8 cellular contexts compared by ENCODE assay signal in the genomic region with DNA sequence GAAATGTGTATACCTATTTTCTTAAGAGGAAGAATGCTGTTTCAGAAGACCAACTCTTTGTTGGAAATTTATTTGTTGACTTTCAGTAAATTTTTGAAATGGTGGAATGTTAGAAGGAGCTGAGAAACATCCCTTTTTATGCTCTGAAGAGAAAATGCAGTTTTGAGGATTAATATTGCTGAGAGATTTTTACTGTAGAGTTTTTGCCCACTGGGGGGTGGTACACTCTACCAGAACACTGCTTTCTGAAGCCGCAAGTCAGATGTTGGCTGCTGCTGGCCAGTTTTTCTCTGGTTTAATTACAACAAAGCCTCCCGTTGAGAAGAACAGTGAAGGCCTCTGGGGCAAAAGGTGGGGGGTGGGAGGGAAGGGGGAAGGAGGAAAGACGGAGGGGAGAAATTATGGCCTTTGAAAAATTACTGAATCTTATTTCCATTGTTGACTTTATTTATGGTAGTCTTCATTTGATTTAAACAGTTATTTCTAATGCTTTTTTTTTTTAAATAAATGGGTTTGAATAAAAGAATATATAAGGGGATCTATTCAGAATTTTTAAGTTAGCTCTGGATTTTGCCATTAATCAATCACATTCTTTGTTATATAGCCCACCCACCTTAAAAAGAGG. TPM values are rescaled to one million over a fixed set of nuclear protein-coding genes. Genes with fewer than 3 reads are reported as not detected.
DNase-seq lines count a peak whose midpoint lies in the region; ATAC-seq and TF ChIP-seq lines count a peak whose summit lies in the region.

No MANE protein-coding gene starts in this region.

- H3K4me3 Mint-ChIP-seq in stimulated activated effector memory CD8-positive, alpha-beta T cell treated with anti-CD3 and anti-CD28 coated beads, Interleukin-12 subunit alpha, Interleukin-12 subunit beta, amount 100 ng/mL, for 72 hours: no peak overlapping the region

- no peaks in the 10 kb centered on the region for H3K27me3 ChIP-seq in muscle layer of duodenum (ENCODE audit: low read depth, low read length)

- peak; percentile 70 for DNase-seq in GM12865 (ENCODE audit: low read depth)
- peak; percentile 56 for DNase-seq in NCI-H2227 treated with DMSO at 0.1 percent for 48 hours (lab: John Stamatoyannopoulos, UW)
- DNase-seq in dermis blood vessel endothelial cell: peak; percentile 57
- DNase-seq in activated CD4-positive, alpha-beta T cell treated with anti-CD3 and anti-CD28 coated beads, Interleukin-2, amount 50 U/mL, for 48 hours: no peak
- no peak for DNase-seq in stimulated activated effector memory CD8-positive, alpha-beta T cell treated with anti-CD3 and anti-CD28 coated beads, Interleukin-12 subunit alpha, Interleukin-12 subunit beta, amount 100 ng/mL, for 72 hours (ENCODE audit: low spot score in 2 of 2)

- H3K9me3 ChIP-seq in muscle layer of duodenum (ENCODE audit: control insufficient read depth in 1 of 2, low read length in 2 of 2): no peaks in the 10 kb centered on the region

- peaks cover 0 to 4% of the 10 kb centered on the region in 2 donors for H3K4me1 ChIP-seq in muscle layer of duodenum (ENCODE audit: control insufficient read depth in 1 of 2, insufficient read depth in 2 of 2, low read length in 2 of 2)

- no peaks in the 10 kb centered on the region for H3K36me3 Mint-ChIP-seq in stimulated activated effector memory CD8-positive, alpha-beta T cell treated with anti-CD3 and anti-CD28 coated beads, Interleukin-12 subunit alpha, Interleukin-12 subunit beta, amount 100 ng/mL, for 72 hours

- no peaks in the 10 kb centered on the region for H3K9me3 Mint-ChIP-seq in stimulated activated effector memory CD8-positive, alpha-beta T cell treated with anti-CD3 and anti-CD28 coated beads, Interleukin-12 subunit alpha, Interleukin-12 subunit beta, amount 100 ng/mL, for 72 hours

- TF ChIP-seq CTCF in GM12865 (IDR thresholded peaks at IDR 0.05; ENCODE audit: insufficient read depth, low read depth, low read length, missing control alignments): peak; percentile 50

- TF ChIP-seq POLR2A in GM18505 (IDR thresholded peaks at IDR 0.05; ENCODE audit: borderline replicate concordance, extremely low read depth, insufficient read depth, insufficient read length): no peak

- H3K4me3 ChIP-seq in GM12865 (ENCODE audit: low read depth, low read length): peak overlapping the region; percentile 1; the same call in 1 of the 2 replicates
- peak overlapping the region; percentile 26 to 83 for H3K4me3 ChIP-seq in muscle layer of duodenum (ENCODE audit: low read depth in 1 of 2, low read length in 2 of 2)

- no peak overlapping the region for H3K27ac ChIP-seq in muscle layer of duodenum (ENCODE audit: low read length)

- H3K27ac Mint-ChIP-seq in stimulated activated effector memory CD8-positive, alpha-beta T cell treated with anti-CD3 and anti-CD28 coated beads, Interleukin-12 subunit alpha, Interleukin-12 subunit beta, amount 100 ng/mL, for 72 hours: no peak overlapping the region

- no peaks in the 10 kb centered on the region for H3K4me1 Mint-ChIP-seq in stimulated activated effector memory CD8-positive, alpha-beta T cell treated with anti-CD3 and anti-CD28 coated beads, Interleukin-12 subunit alpha, Interleukin-12 subunit beta, amount 100 ng/mL, for 72 hours

- ATAC-seq in HG03442 (IDR thresholded peaks at IDR 0.05; ENCODE audit: unreplicated experiment) (no peak), GM18505 (IDR thresholded peaks at IDR 0.05; ENCODE audit: unreplicated experiment) (no peak)
- no peak for ATAC-seq in stimulated activated effector memory CD8-positive, alpha-beta T cell treated with anti-CD3 and anti-CD28 coated beads, Interleukin-12 subunit alpha, Interleukin-12 subunit beta, amount 100 ng/mL, for 72 hours

- H3K36me3 ChIP-seq in muscle layer of duodenum (ENCODE audit: control insufficient read depth in 1 of 2, insufficient read depth in 2 of 2, low read length in 2 of 2): no peaks in the 10 kb centered on the region

RNA-seq across cellular contexts. Expression of a gene that starts 3.0 kb away (rescaled TPM):
- total RNA-seq in dermis blood vessel endothelial cell: 0.51 and 1.3 TPM in 2 replicates

Comparison
In these comparisons a context has a peak if more than half of its experiments do, and no peak if none do; other contexts are left out.
1. DNase-seq: peak in GM12865 (single experiment), NCI-H2227 treated with DMSO at 0.1 percent for 48 hours (single experiment) and dermis blood vessel endothelial cell (single experiment); none in activated CD4-positive, alpha-beta T cell treated with anti-CD3 and anti-CD28 coated beads, Interleukin-2, amount 50 U/mL, for 48 hours (0 of 2) and stimulated activated effector memory CD8-positive, alpha-beta T cell treated with anti-CD3 and anti-CD28 coated beads, Interleukin-12 subunit alpha, Interleukin-12 subunit beta, amount 100 ng/mL, for 72 hours (0 of 2).